Comparison of ENCODE assay signal across 17 cellular contexts in the genomic region with DNA sequence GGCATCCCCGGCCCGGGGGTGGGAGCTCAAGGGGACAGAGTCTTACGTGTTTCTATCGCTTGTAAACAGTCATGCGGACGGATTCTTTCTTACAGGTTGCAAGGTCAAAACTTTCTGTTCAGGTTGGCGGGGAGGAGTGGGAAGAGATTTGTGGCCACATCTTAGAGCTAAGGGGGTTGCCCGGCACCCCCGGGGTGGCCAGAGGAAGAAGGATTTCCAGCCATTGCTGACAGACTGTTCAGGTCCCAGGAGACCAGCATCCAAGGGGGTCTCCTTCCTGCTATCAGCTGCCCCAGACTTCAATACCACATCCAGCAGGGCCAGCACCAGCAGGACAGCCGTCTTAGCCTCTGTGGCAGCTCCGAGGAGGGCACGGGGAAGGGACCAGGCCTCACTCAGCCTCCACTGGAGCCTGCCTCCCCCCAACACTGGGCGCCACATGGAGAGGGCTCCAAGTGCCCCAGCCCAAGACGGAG. TPM values are rescaled to one million over a fixed set of nuclear protein-coding genes. Genes with fewer than 3 reads are reported as not detected.
A peak's percentile ranks its signal among the peaks of the same experiment; 100 is the strongest.
DNase-seq lines count a peak whose midpoint lies in the region; ATAC-seq, FAIRE-seq and TF ChIP-seq lines count a peak whose summit lies in the region.
"Had no signal": no experiment of that assay in that cellular context is flagged by ENCODE, and none has a peak within 500 bp of the region (broad histone marks: within the 10 kb centered on the region; RNA-seq: fewer than 3 reads in every experiment).

No MANE protein-coding gene starts in this region.

- peaks cover 10% of the 10 kb centered on the region for H3K36me3 Mint-ChIP-seq in brain

- TF ChIP-seq RAD21 in A549 (conservative IDR thresholded peaks at IDR 0.05 in 1 of 2, IDR thresholded peaks at IDR 0.05 in 1 of 2) = no peak

- H3K4me1 ChIP-seq in A549 (peaks cover 31% of the 10 kb centered on the region), left ventricle myocardium inferior (peaks cover 14% of the 10 kb centered on the region)
- H3K4me1 ChIP-seq: SJSA1 had no signal

- TF ChIP-seq CTCF in A549 (IDR thresholded peaks at IDR 0.05) (no peak), brain (conservative IDR thresholded peaks at IDR 0.05) (no peak), left ventricle myocardium inferior (IDR thresholded peaks at IDR 0.05; ENCODE audit: borderline replicate concordance) (no peak)

- ATAC-seq in A549 (no peak), GM19025 (IDR thresholded peaks at IDR 0.05; ENCODE audit: low read depth, unreplicated experiment) (peak; percentile 46), HG02642 (IDR thresholded peaks at IDR 0.05; ENCODE audit: poor library complexity, unreplicated experiment) (peak; percentile 42)
- ATAC-seq: stimulated activated effector memory CD8-positive, alpha-beta T cell treated with anti-CD3 and anti-CD28 coated beads, Interleukin-12 subunit alpha, Interleukin-12 subunit beta, amount 100 ng/mL, for 72 hours had no signal

- H3K27me3 Mint-ChIP-seq in brain = peaks cover 3% of the 10 kb centered on the region
- H3K27me3 Mint-ChIP-seq: activated B cell treated with CpG ODN at 0.5 μM for 24 hours had no signal

- peak overlapping the region; percentile 67; the same call in 1 of the 3 replicates for H3K4me2 ChIP-seq in A549

- no peaks in the 10 kb centered on the region for H3K36me3 ChIP-seq in left ventricle myocardium inferior
- H3K36me3 ChIP-seq: SJSA1, transverse colon had no signal

- WGBS in A549 (ENCODE audit: missing lambda C conversion rate) = 78% methylated on average over 13 of the region's 14 CpGs

- H3K4me3 Mint-ChIP-seq in brain = no peak overlapping the region
- H3K4me3 Mint-ChIP-seq: activated B cell treated with CpG ODN at 0.5 μM for 24 hours; CD14-positive monocyte; stimulated activated effector memory CD8-positive, alpha-beta T cell treated with anti-CD3 and anti-CD28 coated beads, Interleukin-12 subunit alpha, Interleukin-12 subunit beta, amount 100 ng/mL, for 72 hours had no signal

- CTCF ChIA-PET in A549 (lab: Yijun Ruan, JAX) = interaction anchor here (0.9 to 6.6 kb wide), 60 partner anchors 11 to 408 kb away, joined by 3 to 82 read pairs (median 6); a partner anchor contains a TSS

- H3K27ac Mint-ChIP-seq in brain = peak overlapping the region in 3 of 5 experiments; percentile 11 to 76 (median 73)
- H3K27ac Mint-ChIP-seq: activated T-helper 2 cell treated with anti-CD3 and anti-CD28 coated beads, Interferon-gamma antibody, Interleukin-2, Interleukin-4, amounts not matched to agents 10 μg/mL and 5 μg/mL and 100 μg/mL, durations not matched to agents 14 hours and 24 hours and 36 hours; CD14-positive monocyte had no signal

- no peak overlapping the region for H3K4me3 ChIP-seq in A549
- H3K4me3 ChIP-seq in left ventricle myocardium inferior = no peak overlapping the region
- H3K4me3 ChIP-seq: SJSA1, transverse colon had no signal

- H3K9me3 ChIP-seq in A549 (no peaks in the 10 kb centered on the region), left ventricle myocardium inferior (replicated peaks) (no peaks in the 10 kb centered on the region)
- H3K9me3 ChIP-seq: SJSA1, transverse colon had no signal

- no peak for TF ChIP-seq POLR2A in A549 (IDR thresholded peaks at IDR 0.05; ENCODE audit: low read length)

- DNase-seq in A549 (ENCODE audit: low read depth in 1 of 2, low spot score in 1 of 2) (no peak), T1000 (lab: John Stamatoyannopoulos, UW) (no peak), hepatic stellate cell (ENCODE audit: low spot score) (no peak), left ventricle myocardium inferior (no peak), RCC 7860 (ENCODE audit: low spot score) (no peak)

- H3K9me3 Mint-ChIP-seq in brain = no peaks in the 10 kb centered on the region
- H3K9me3 Mint-ChIP-seq: activated B cell treated with CpG ODN at 0.5 μM for 24 hours; activated T-helper 2 cell treated with anti-CD3 and anti-CD28 coated beads, Interferon-gamma antibody, Interleukin-2, Interleukin-4, amounts not matched to agents 10 μg/mL and 5 μg/mL and 100 μg/mL, durations not matched to agents 14 hours and 24 hours and 36 hours; CD14-positive monocyte; stimulated activated effector memory CD8-positive, alpha-beta T cell treated with anti-CD3 and anti-CD28 coated beads, Interleukin-12 subunit alpha, Interleukin-12 subunit beta, amount 100 ng/mL, for 72 hours had no signal

- H3K27me3 ChIP-seq in left ventricle myocardium inferior (ENCODE audit: low read depth) = peaks cover 6% of the 10 kb centered on the region
- H3K27me3 ChIP-seq: SJSA1, transverse colon had no signal

- POLR2A ChIA-PET in A549 (lab: Yijun Ruan, JAX) = interaction anchor here (1.0 to 1.7 kb wide), 3 partner anchors 75 to 349 kb away, joined by 3 to 9 read pairs (median 6); no protein-coding TSS in a partner anchor

- intact Hi-C loops in left ventricle myocardium inferior (cut with micrococcal nuclease) = loop anchor here (10.0 kb wide), 1 partner anchor 143 kb away; a partner anchor contains a TSS

- H3K4me1 Mint-ChIP-seq in brain = peaks cover 6% of the 10 kb centered on the region
- H3K4me1 Mint-ChIP-seq: CD14-positive monocyte had no signal

- TF ChIP-seq EP300 in A549 (IDR thresholded peaks at IDR 0.05) = no peak

- FAIRE-seq in A549 (lab: Jason Lieb, UNC) (no peak), RCC 7860 (lab: Jason Lieb, UNC) (no peak)
- FAIRE-seq: A204.1, frontal cortex had no signal

- peak overlapping the region; percentile 63 to 76; a peak in 4 of 6 replicates for H3K27ac ChIP-seq in A549
- H3K27ac ChIP-seq in left ventricle myocardium inferior (replicated peaks) = no peak overlapping the region
- H3K27ac ChIP-seq: KMS-11, SJSA1, transverse colon had no signal

TF ChIP-seq in A549, 52 proteins besides CTCF, POLR2A, EP300 and RAD21:
- TF ChIP-seq GATA3 (IDR thresholded peaks at IDR 0.05; ENCODE audit: borderline replicate concordance) (no peak), CEBPB (IDR thresholded peaks at IDR 0.05) (no peak), SMC3 (IDR thresholded peaks at IDR 0.05) (no peak), FOXS1 (CRISPR knock-in tag; IDR thresholded peaks at IDR 0.05) (no peak), NFE2L2 (conservative IDR thresholded peaks at IDR 0.05; ENCODE audit: low read length) (no peak), CBX2 (IDR thresholded peaks at IDR 0.05; ENCODE audit: borderline replicate concordance, low read depth) (no peak)
- TF ChIP-seq, protein P1, sequence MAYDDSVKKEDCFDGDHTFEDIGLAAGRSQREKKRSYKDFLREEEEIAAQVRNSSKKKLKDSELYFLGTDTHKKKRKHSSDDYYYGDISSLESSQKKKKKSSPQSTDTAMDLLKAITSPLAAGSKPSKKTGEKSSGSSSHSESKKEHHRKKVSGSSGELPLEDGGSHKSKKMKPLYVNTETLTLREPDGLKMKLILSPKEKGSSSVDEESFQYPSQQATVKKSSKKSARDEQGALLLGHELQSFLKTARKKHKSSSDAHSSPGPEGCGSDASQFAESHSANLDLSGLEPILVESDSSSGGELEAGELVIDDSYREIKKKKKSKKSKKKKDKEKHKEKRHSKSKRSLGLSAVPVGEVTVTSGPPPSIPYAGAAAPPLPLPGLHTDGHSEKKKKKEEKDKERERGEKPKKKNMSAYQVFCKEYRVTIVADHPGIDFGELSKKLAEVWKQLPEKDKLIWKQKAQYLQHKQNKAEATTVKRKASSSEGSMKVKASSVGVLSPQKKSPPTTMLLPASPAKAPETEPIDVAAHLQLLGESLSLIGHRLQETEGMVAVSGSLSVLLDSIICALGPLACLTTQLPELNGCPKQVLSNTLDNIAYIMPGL (CRISPR knock-in tag; IDR thresholded peaks at IDR 0.05; ENCODE audit: borderline replicate concordance) = no peak
- TF ChIP-seq, protein P2, sequence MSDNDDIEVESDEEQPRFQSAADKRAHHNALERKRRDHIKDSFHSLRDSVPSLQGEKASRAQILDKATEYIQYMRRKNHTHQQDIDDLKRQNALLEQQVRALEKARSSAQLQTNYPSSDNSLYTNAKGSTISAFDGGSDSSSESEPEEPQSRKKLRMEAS (IDR thresholded peaks at IDR 0.05) = no peak

RNA-seq across cellular contexts. Expression of a gene that starts 52.0 kb away (rescaled TPM):
- 3.6 and 3.8 TPM in 2 replicates for polyA plus RNA-seq in A549 (2011; rRNA removed)
- polyA plus RNA-seq in A549 (2012; cell fraction: cytosol; rRNA removed) = 2.7 and 3.6 TPM in 2 replicates
- polyA plus RNA-seq in A549 (2012; cell fraction: nucleus; rRNA removed) = 10.1 and 11.6 TPM in 2 replicates
- polyA plus RNA-seq in A549 (2017; fragmentation: RNase III; extraction: RNeasy Plus Mini Kit Qiagen cat#74134 plus additional on column Dnase treatment) = 1.3 to 1.5 TPM (median 1.4 TPM) in 3 replicates
- polyA minus RNA-seq in A549 (2011; rRNA and poly(A)+ RNA removed) = 5.2 and 7.1 TPM in 2 replicates
- polyA plus RNA-seq in brain (ENCODE audit: insufficient read depth, low read depth, low replicate concordance) = 34.3 TPM
- total RNA-seq in left ventricle myocardium inferior = 0.47 TPM

Comparison
In these comparisons a context has a peak if more than half of its experiments do, and no peak if none do; other contexts are left out.
1. ATAC-seq: peak in GM19025 (single experiment) and HG02642 (single experiment); none in A549 (0 of 2).